ENCODE assay signal across 8 cellular contexts in the genomic region with DNA sequence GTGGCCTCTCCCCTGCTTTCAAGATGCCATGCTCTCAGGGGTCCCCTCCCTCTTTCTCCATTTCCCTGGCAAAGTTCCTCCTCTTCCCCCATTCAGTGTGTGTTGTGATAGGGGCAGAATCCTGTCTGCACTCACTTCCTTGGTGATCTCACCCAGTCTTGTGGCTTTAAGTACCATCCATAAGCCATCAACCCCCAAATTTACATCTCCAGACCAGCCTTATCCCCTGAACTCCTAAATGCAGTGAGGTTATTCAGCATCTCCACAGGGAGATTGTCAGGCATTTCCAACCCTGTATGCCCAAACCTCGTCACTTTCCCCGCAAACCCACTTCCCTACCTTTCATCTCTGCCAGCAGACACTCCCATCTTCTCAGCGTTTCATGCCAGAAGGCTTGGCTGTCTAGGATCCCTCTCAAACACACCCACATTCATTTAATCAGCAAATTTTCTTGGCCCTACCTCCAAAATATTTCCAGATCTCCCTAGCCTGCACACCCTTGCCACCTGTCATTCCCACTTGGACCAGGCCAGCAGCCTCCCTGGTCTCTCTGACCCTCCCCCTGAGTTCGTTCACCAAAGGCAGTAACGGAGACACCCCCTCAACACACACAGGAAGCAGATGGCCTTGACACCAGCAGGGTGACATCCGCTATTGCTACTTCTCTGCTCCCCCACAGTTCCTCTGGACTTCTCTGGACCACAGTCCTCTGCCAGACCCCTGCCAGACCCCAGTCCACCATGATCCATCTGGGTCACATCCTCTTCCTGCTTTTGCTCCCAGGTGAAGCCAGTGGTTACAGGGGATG. TPM values are rescaled to one million over a fixed set of nuclear protein-coding genes. Genes with fewer than 3 reads are reported as not detected.
DNase-seq lines count a peak whose midpoint lies in the region; ATAC-seq, FAIRE-seq and TF ChIP-seq lines count a peak whose summit lies in the region.

A gene with protein sequence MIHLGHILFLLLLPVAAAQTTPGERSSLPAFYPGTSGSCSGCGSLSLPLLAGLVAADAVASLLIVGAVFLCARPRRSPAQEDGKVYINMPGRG (plus strand): TSS at position 676 of the 808 bp plus-strand sequence. CDS start 65 bp downstream, at position 741.

- peaks cover 6% of the 10 kb centered on the region for H3K4me1 Mint-ChIP-seq in neural crest cell

- H3K27ac Mint-ChIP-seq in neural crest cell (ENCODE audit: unreplicated experiment), result no peak within 1 kb of the TSS

- H3K27me3 Mint-ChIP-seq in neural crest cell (ENCODE audit: low read depth), result peaks cover 53% of the 10 kb centered on the region

- peak; percentile 91 for FAIRE-seq in GM19239 (lab: Jason Lieb, UNC)

- no peaks in the 10 kb centered on the region for H3K36me3 Mint-ChIP-seq in neural crest cell (ENCODE audit: low read depth)

- ATAC-seq in GM21529 (IDR thresholded peaks at IDR 0.05; ENCODE audit: unreplicated experiment), result no peak

- no peaks in the 10 kb centered on the region for H3K9me3 Mint-ChIP-seq in neural crest cell

- DNase-seq in AML-193 (lab: John Stamatoyannopoulos, UW) (peak; percentile 77 to 83), GM19239 (ENCODE audit: insufficient read length, low spot score) (no peak), T-helper 22 cell (ENCODE audit: low read depth) (peak; percentile 52), neural crest cell (ENCODE audit: low read depth, low spot score) (no peak), ecto neural progenitor cell (ENCODE audit: low spot score) (no peak), HuH-7.5 (ENCODE audit: low spot score) (no peak)
- DNase-seq in effector CD4-positive, alpha-beta T cell, result peak; percentile 39

- H3K4me3 Mint-ChIP-seq in neural crest cell, result peak within 1 kb of the TSS; percentile 94

- TF ChIP-seq CTCF in neural crest cell (conservative IDR thresholded peaks at IDR 0.05), result no peak

RNA-seq across cellular contexts. Expression of the gene that starts here (rescaled TPM):
- not detected in 2 replicates for total RNA-seq in neural crest cell

Comparison
In these comparisons a context has a peak if more than half of its experiments do, and no peak if none do; other contexts are left out.
1. DNase-seq: peak in AML-193 (2 of 2), T-helper 22 cell (single experiment) and effector CD4-positive, alpha-beta T cell (single experiment); none in GM19239 (single experiment), neural crest cell (single experiment), ecto neural progenitor cell (single experiment) and HuH-7.5 (single experiment).